Comparison of ENCODE assay signal across 17 cellular contexts in the genomic region with DNA sequence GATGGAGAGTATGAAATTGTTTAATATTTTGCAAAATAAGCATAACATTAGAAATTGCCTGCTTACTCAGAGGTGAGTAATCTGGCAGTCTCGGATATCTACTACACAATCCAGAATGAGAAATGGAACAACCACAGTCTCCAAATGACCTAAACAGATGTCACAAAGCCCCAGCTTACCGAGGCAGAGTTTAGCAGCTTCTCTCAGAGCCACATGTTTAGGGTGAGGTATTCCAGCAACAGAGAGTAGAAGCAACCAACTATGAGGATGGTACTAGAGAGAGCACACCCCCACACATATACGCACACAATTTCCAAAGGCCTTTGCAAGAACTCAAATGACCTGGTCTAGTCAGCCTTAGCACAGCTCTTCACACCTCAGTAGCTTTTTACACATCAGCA.
DNase-seq lines count a peak whose midpoint lies in the region; ATAC-seq and TF ChIP-seq lines count a peak whose summit lies in the region.
"Had no signal": no experiment of that assay in that cellular context is flagged by ENCODE, and none has a peak within 500 bp of the region (broad histone marks: within the 10 kb centered on the region; RNA-seq: fewer than 3 reads in every experiment).

No MANE protein-coding gene starts in this region.

- no peak for TF ChIP-seq CTCF in astrocyte of the spinal cord (IDR thresholded peaks at IDR 0.05; ENCODE audit: low read depth, low read length)

- intact Hi-C loops in head of caudate nucleus (cut with DNase I) = no loop called here

- no peaks in the 10 kb centered on the region for H3K36me3 ChIP-seq in ACC112 (ENCODE audit: insufficient read depth, low read length)
- H3K36me3 ChIP-seq: BE2C had no signal

- H3K4me1 ChIP-seq in ACC112 (ENCODE audit: control insufficient read depth, insufficient read depth, low read length, unreplicated experiment) = peaks cover 21% of the 10 kb centered on the region
- H3K4me1 ChIP-seq: BE2C had no signal

- H3K79me2 ChIP-seq in ACC112 (ENCODE audit: control insufficient read depth, insufficient read depth, low read length, unreplicated experiment) = no peaks in the 10 kb centered on the region

- ATAC-seq in HG03565 (IDR thresholded peaks at IDR 0.05; ENCODE audit: unreplicated experiment) = no peak
- ATAC-seq: T-cell had no signal

- H3K4me3 ChIP-seq in ACC112 (ENCODE audit: low read depth, low read length) (no peak overlapping the region), astrocyte of the spinal cord (ENCODE audit: low read depth, low read length) (no peak overlapping the region)

- peak overlapping the region; percentile 23; the same call in 1 of the 2 replicates for H3K27ac ChIP-seq in ACC112 (ENCODE audit: low read depth, low read length)

- H3K27me3 ChIP-seq in ACC112 (ENCODE audit: insufficient read depth, low read length) = no peaks in the 10 kb centered on the region
- H3K27me3 ChIP-seq: BE2C had no signal

- in situ Hi-C loops in astrocyte of the spinal cord (cut with HindIII; ENCODE audit: low sequenced_read_pairs) = no loop called here

- no peak overlapping the region for H2AFZ ChIP-seq in ACC112 (ENCODE audit: low read length, unreplicated experiment)

- DNase-seq in HCEC 1CT (peak; percentile 90), astrocyte of the spinal cord (ENCODE audit: low read depth, low spot score) (peak; percentile 81), hepatic stellate cell (ENCODE audit: low spot score) (peak; percentile 29), NCI-H1694 (lab: John Stamatoyannopoulos, UW) (no peak), head of caudate nucleus (no peak), NCI-H446 treated with DMSO at 0.1 percent for 48 hours (lab: John Stamatoyannopoulos, UW) (no peak)
- DNase-seq: activated CD4-positive, CD25-positive, alpha-beta regulatory T cell treated with anti-CD3 and anti-CD28 coated beads, Interleukin-2, amount 50 U/mL, for 72 hours; activated T-cell treated with anti-CD3 and anti-CD28 coated beads, Interleukin-2, amount 50 U/mL, for 1 hour; amygdala; BE2C; DMS79; effector CD8-positive, alpha-beta T cell; H9; posterior cingulate gyrus; T-cell had no signal

Comparison
In these comparisons a context has a peak if more than half of its experiments do, and no peak if none do; other contexts are left out.
1. DNase-seq: peak in HCEC 1CT (single experiment), astrocyte of the spinal cord (single experiment) and hepatic stellate cell (single experiment); none in NCI-H1694 (single experiment), head of caudate nucleus (0 of 42) and NCI-H446 treated with DMSO at 0.1 percent for 48 hours (single experiment).